1 cellular context compared by ENCODE assay signal in the genomic region with DNA sequence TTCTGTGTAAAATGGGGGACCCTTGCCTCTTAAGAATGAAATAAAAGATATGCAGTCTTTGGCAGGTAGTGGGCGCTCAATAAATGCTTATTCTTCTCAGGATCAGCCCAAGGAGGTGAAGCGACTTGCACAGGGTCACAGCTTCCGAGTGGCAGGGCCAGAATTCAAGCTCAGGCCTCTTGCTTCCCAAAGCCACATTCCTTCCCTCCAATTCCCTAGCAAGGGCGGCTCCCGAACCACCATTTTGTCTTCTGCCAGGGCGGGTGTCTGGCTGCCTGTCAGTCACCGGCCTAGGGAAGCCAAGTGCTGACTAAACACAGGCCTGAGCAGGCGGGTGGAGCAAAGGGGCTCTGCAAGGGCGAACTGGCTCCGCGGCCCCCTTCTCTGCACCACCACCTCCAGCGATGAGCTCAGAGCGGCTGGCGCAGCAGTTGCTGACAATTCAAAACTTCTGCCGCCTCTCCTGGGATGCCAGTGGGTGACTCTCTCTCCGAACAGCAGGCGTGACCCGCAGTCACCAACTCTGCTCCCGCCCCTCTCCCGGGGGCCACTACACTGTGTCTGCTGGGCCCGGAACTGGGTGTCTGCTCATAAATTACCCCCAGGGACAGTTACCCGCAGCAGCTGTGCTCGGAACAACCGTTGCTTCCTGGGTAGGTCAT.
TF ChIP-seq lines count a peak whose summit lies in the region.

No MANE protein-coding gene starts in this region.

TF ChIP-seq in IMR-90, 13 proteins besides CTCF, POLR2A, EP300 and RAD21:
- TF ChIP-seq, protein P1, sequence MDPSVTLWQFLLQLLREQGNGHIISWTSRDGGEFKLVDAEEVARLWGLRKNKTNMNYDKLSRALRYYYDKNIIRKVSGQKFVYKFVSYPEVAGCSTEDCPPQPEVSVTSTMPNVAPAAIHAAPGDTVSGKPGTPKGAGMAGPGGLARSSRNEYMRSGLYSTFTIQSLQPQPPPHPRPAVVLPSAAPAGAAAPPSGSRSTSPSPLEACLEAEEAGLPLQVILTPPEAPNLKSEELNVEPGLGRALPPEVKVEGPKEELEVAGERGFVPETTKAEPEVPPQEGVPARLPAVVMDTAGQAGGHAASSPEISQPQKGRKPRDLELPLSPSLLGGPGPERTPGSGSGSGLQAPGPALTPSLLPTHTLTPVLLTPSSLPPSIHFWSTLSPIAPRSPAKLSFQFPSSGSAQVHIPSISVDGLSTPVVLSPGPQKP (IDR thresholded peaks at IDR 0.05; ENCODE audit: borderline replicate concordance, low read depth, low read length), result no peak
- no peak for TF ChIP-seq MAZ (IDR thresholded peaks at IDR 0.05; ENCODE audit: borderline replicate concordance, low read depth, low read length)
